ENCODE assay signal across 24 cellular contexts in genomic region chr3:194387926-194388418, GRCh38. TPM values are rescaled to one million over a fixed set of nuclear protein-coding genes. Genes with fewer than 3 reads are reported as not detected.
"Had no signal": no experiment of that assay in that cellular context is flagged by ENCODE, and none has a peak within 500 bp of the region (broad histone marks: within the 10 kb centered on the region; RNA-seq: fewer than 3 reads in every experiment).

No MANE protein-coding gene starts in this region.

- H3K4me1 Mint-ChIP-seq: stimulated activated naive B cell treated with anti-CD40 and anti-IgM and Interleukin-4, amounts not matched to agents 10 μg/mL and 1 μg/mL and 100 μg/mL, for 72 hours; stimulated activated naive CD8-positive, alpha-beta T cell treated with anti-CD3 and anti-CD28 coated beads, Interleukin-15, amount 100 ng/mL, for 72 hours had no signal

- H3K4me3 Mint-ChIP-seq: endodermal cell; naive thymus-derived CD8-positive, alpha-beta T cell; neural progenitor cell; stimulated activated naive B cell treated with anti-CD40 and anti-IgM and Interleukin-4, amounts not matched to agents 10 μg/mL and 1 μg/mL and 100 μg/mL, for 72 hours; stimulated activated naive CD8-positive, alpha-beta T cell treated with anti-CD3 and anti-CD28 coated beads, Interleukin-15, amount 100 ng/mL, for 72 hours had no signal

- H3K27me3 Mint-ChIP-seq: stimulated activated naive CD8-positive, alpha-beta T cell treated with anti-CD3 and anti-CD28 coated beads, Interleukin-15, amount 100 ng/mL, for 72 hours had no signal

- DNase-seq: colonic mucosa; dermis blood vessel endothelial cell; effector CD4-positive, alpha-beta T cell; endodermal cell; erythroblast; foreskin melanocyte; hippocampal formation; kidney glomerular epithelial cell; mesendoderm; naive thymus-derived CD8-positive, alpha-beta T cell; occipital lobe; sigmoid colon; stimulated activated CD4-positive, alpha-beta T cell treated with anti-CD3 and anti-CD28 coated beads, Interleukin-4, amount 100 ng/mL, for 4 hours; stimulated activated naive B cell treated with anti-CD40 and anti-IgM and Interleukin-4, amounts not matched to agents 10 μg/mL and 1 μg/mL and 100 μg/mL, for 72 hours; stimulated activated naive CD8-positive, alpha-beta T cell treated with anti-CD3 and anti-CD28 coated beads, Interleukin-15, amount 100 ng/mL, for 72 hours; substantia nigra; trophoblast cell had no signal

- ATAC-seq: naive thymus-derived CD8-positive, alpha-beta T cell; stimulated activated naive B cell treated with anti-CD40 and anti-IgM and Interleukin-4, amounts not matched to agents 10 μg/mL and 1 μg/mL and 100 μg/mL, for 72 hours; stimulated activated naive CD8-positive, alpha-beta T cell treated with anti-CD3 and anti-CD28 coated beads, Interleukin-15, amount 100 ng/mL, for 72 hours had no signal

- H3K36me3 Mint-ChIP-seq: neural progenitor cell had no signal

- H3K27ac Mint-ChIP-seq: endodermal cell; neural progenitor cell; stimulated activated naive B cell treated with anti-CD40 and anti-IgM and Interleukin-4, amounts not matched to agents 10 μg/mL and 1 μg/mL and 100 μg/mL, for 72 hours had no signal

RNA-seq across cellular contexts. Expression of gene GP5, which starts 11.1 kb away (rescaled TPM):
- total RNA-seq: occipital lobe had no signal

RNA-seq across cellular contexts. Expression of gene LRRC15, which starts 18.4 kb away (rescaled TPM):
- total RNA-seq: cerebellum; endothelial cell of umbilical vein; naive thymus-derived CD8-positive, alpha-beta T cell; occipital lobe; pulmonary artery endothelial cell had no signal

RNA-seq across cellular contexts. Expression of gene CPN2, which starts 36.8 kb away (rescaled TPM):
- total RNA-seq: cerebellum; dermis blood vessel endothelial cell; endothelial cell of umbilical vein; lung microvascular endothelial cell; mononuclear cell; naive thymus-derived CD8-positive, alpha-beta T cell; occipital lobe; pulmonary artery endothelial cell; sigmoid colon; thoracic aorta had no signal
